ENCODE assay signal across 1 cellular context in genomic region chr19:37227996-37228395, GRCh38.
TF ChIP-seq lines count a peak whose summit lies in the region.

No MANE protein-coding gene starts in this region.

TF ChIP-seq in K562, 482 proteins besides CTCF, POLR2A, EP300 and RAD21:
- TF ChIP-seq CC2D1A (IDR thresholded peaks at IDR 0.05) (0 out of 2 replicates have a peak, but pooled peaks have one; percentile 16), CHAMP1 (IDR thresholded peaks at IDR 0.05) (0 out of 2 replicates have a peak, but pooled peaks have one; percentile 51), IRF9 (tag; IDR thresholded peaks at IDR 0.05) (no peak), SMC3 (conservative IDR thresholded peaks at IDR 0.05; ENCODE audit: insufficient read depth, low read depth, low read length) (0 out of 2 replicates have a peak, but pooled peaks have one; percentile 19)
